Comparison of ENCODE assay signal across 1 cellular context in the genomic region with DNA sequence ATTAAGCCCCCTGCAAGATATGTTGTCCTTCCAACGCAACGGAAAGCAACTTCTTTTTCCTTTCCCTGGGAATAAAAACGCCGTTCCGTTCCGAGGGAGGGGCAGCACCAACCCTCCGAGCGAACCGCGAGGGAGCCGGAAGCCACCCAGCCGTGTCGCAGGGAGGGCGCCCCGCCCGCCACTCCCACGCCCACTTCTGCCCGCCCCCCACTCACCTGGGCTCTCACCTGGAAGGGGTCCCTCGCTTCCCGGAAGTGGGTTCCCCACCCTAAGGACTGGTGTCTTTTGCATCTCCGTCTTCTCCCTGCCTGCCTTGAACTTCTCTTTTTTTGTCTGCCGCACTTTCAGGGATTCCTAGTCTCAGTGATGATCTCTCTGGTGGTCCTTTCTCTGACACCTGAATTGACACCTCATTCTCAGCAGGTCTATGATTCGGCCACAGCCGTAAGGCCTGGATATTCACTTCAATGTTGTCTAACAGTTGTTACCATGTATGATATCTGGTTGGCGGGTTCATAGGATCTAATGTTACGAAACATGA.
TF ChIP-seq lines count a peak whose summit lies in the region.

No MANE protein-coding gene starts in this region.

TF ChIP-seq in HepG2, 621 proteins besides CTCF, POLR2A, EP300 and RAD21 (continued from another document and continues in another):
- TF ChIP-seq, protein P1, sequence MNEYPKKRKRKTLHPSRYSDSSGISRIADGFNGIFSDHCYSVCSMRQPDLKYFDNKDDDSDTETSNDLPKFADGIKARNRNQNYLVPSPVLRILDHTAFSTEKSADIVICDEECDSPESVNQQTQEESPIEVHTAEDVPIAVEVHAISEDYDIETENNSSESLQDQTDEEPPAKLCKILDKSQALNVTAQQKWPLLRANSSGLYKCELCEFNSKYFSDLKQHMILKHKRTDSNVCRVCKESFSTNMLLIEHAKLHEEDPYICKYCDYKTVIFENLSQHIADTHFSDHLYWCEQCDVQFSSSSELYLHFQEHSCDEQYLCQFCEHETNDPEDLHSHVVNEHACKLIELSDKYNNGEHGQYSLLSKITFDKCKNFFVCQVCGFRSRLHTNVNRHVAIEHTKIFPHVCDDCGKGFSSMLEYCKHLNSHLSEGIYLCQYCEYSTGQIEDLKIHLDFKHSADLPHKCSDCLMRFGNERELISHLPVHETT (CRISPR knock-in tag; conservative IDR thresholded peaks at IDR 0.05) = no peak
- TF ChIP-seq ZNF207 (IDR thresholded peaks at IDR 0.05; ENCODE audit: borderline replicate concordance) (no peak), CENPT (CRISPR knock-in tag; IDR thresholded peaks at IDR 0.05; ENCODE audit: low read depth) (no peak), ZFP36L1 (CRISPR knock-in tag; IDR thresholded peaks at IDR 0.05) (no peak), ZIK1 (CRISPR knock-in tag; IDR thresholded peaks at IDR 0.05; ENCODE audit: borderline replicate concordance, low read depth) (no peak), ZNF670 (CRISPR knock-in tag; IDR thresholded peaks at IDR 0.05; ENCODE audit: borderline replicate concordance) (no peak), YEATS4 (CRISPR knock-in tag; IDR thresholded peaks at IDR 0.05; ENCODE audit: borderline replicate concordance) (no peak; the same call in 1 of the 2 replicates), CEBPG (CRISPR knock-in tag; IDR thresholded peaks at IDR 0.05) (no peak), EZH2 (conservative IDR thresholded peaks at IDR 0.05; ENCODE audit: low read depth, low read length) (no peak), REXO4 (CRISPR knock-in tag; IDR thresholded peaks at IDR 0.05; ENCODE audit: borderline replicate concordance) (no peak), NFYC (CRISPR knock-in tag; IDR thresholded peaks at IDR 0.05) (no peak), HOXA9 (CRISPR knock-in tag; IDR thresholded peaks at IDR 0.05; ENCODE audit: borderline replicate concordance) (no peak), GABPA (IDR thresholded peaks at IDR 0.05; ENCODE audit: low read depth, low read length) (peak; percentile 10; the same call in 1 of the 2 replicates), GABPA (CRISPR knock-in tag; IDR thresholded peaks at IDR 0.05; ENCODE audit: low read depth) (no peak; the same call in 1 of the 2 replicates), ZNF33B (CRISPR knock-in tag; IDR thresholded peaks at IDR 0.05) (no peak), TAF15 (IDR thresholded peaks at IDR 0.05; ENCODE audit: low read depth, low read length, poor library complexity, severe bottlenecking) (no peak), BCL3 (CRISPR knock-in tag; IDR thresholded peaks at IDR 0.05) (no peak), ZNF703 (CRISPR knock-in tag; IDR thresholded peaks at IDR 0.05; ENCODE audit: borderline replicate concordance) (no peak), SIX4 (CRISPR knock-in tag; IDR thresholded peaks at IDR 0.05) (no peak), NPAS2 (CRISPR knock-in tag; IDR thresholded peaks at IDR 0.05; ENCODE audit: borderline replicate concordance) (no peak), TOE1 (CRISPR knock-in tag; IDR thresholded peaks at IDR 0.05) (peak; percentile 24; the same call in 1 of the 2 replicates), ZNF597 (CRISPR knock-in tag; IDR thresholded peaks at IDR 0.05) (no peak), ZFYVE20 (CRISPR knock-in tag; IDR thresholded peaks at IDR 0.05; ENCODE audit: borderline replicate concordance, low read depth) (no peak), TCF7 (IDR thresholded peaks at IDR 0.05; ENCODE audit: low read depth) (no peak), DNMT3B (CRISPR knock-in tag; conservative IDR thresholded peaks at IDR 0.05) (no peak), MIXL1 (CRISPR knock-in tag; IDR thresholded peaks at IDR 0.05) (peak; percentile 3; the same call in 1 of the 2 replicates), ZC3H13 (CRISPR knock-in tag; IDR thresholded peaks at IDR 0.05) (no peak), ZNF282 (IDR thresholded peaks at IDR 0.05; ENCODE audit: partially characterized antibody) (no peak), ZNF30 (CRISPR knock-in tag; IDR thresholded peaks at IDR 0.05) (no peak), SAP130 (CRISPR knock-in tag; IDR thresholded peaks at IDR 0.05; ENCODE audit: low read depth) (no peak), ZNF574 (CRISPR knock-in tag; IDR thresholded peaks at IDR 0.05) (no peak), SP4 (CRISPR knock-in tag; IDR thresholded peaks at IDR 0.05) (no peak), SMAD9 (CRISPR knock-in tag; IDR thresholded peaks at IDR 0.05) (no peak), ZNF768 (CRISPR knock-in tag; IDR thresholded peaks at IDR 0.05) (no peak), DMAP1 (CRISPR knock-in tag; IDR thresholded peaks at IDR 0.05) (no peak), TFAP4 (IDR thresholded peaks at IDR 0.05; ENCODE audit: borderline replicate concordance, low read depth) (no peak), ZNF138 (CRISPR knock-in tag; IDR thresholded peaks at IDR 0.05; ENCODE audit: low read depth) (no peak), HOXA5 (CRISPR knock-in tag; IDR thresholded peaks at IDR 0.05) (0 out of 2 replicates have a peak, but pooled peaks have one; percentile 5), NONO (IDR thresholded peaks at IDR 0.05) (no peak), NONO (CRISPR knock-in tag; conservative IDR thresholded peaks at IDR 0.05) (peak; percentile 10; the same call in 1 of the 2 replicates), NFIB (CRISPR knock-in tag; IDR thresholded peaks at IDR 0.05; ENCODE audit: borderline replicate concordance) (no peak), RBM22 (optimal IDR thresholded peaks at IDR 0.05; ENCODE audit: low read length) (no peak), ZNF674 (CRISPR knock-in tag; IDR thresholded peaks at IDR 0.05; ENCODE audit: low read depth) (no peak), ZNF552 (CRISPR knock-in tag; IDR thresholded peaks at IDR 0.05; ENCODE audit: borderline replicate concordance) (no peak), SALL2 (CRISPR knock-in tag; IDR thresholded peaks at IDR 0.05) (no peak), ARNTL (CRISPR knock-in tag; IDR thresholded peaks at IDR 0.05) (no peak), NFE2L2 (IDR thresholded peaks at IDR 0.05; ENCODE audit: low read length) (no peak), POLR2AphosphoS5 (IDR thresholded peaks at IDR 0.05; ENCODE audit: low read depth, low read length) (no peak), ZNF20 (CRISPR knock-in tag; IDR thresholded peaks at IDR 0.05) (no peak), KDM5B (CRISPR knock-in tag; IDR thresholded peaks at IDR 0.05; ENCODE audit: borderline replicate concordance) (no peak), ZNF788 (CRISPR knock-in tag; IDR thresholded peaks at IDR 0.05; ENCODE audit: borderline replicate concordance) (no peak), SATB2 (CRISPR knock-in tag; IDR thresholded peaks at IDR 0.05) (no peak), CSRNP2 (CRISPR knock-in tag; conservative IDR thresholded peaks at IDR 0.05; ENCODE audit: low read depth) (no peak)
- TF ChIP-seq, protein P2, sequence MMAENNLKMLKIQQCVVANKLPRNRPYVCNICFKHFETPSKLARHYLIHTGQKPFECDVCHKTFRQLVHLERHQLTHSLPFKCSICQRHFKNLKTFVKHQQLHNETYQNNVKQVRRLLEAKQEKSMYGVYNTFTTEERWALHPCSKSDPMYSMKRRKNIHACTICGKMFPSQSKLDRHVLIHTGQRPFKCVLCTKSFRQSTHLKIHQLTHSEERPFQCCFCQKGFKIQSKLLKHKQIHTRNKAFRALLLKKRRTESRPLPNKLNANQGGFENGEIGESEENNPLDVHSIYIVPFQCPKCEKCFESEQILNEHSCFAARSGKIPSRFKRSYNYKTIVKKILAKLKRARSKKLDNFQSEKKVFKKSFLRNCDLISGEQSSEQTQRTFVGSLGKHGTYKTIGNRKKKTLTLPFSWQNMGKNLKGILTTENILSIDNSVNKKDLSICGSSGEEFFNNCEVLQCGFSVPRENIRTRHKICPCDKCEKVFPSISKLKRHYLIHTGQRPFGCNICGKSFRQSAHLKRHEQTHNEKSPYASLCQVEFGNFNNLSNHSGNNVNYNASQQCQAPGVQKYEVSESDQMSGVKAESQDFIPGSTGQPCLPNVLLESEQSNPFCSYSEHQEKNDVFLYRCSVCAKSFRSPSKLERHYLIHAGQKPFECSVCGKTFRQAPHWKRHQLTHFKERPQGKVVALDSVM (CRISPR knock-in tag; IDR thresholded peaks at IDR 0.05) = no peak
- TF ChIP-seq, protein P3, sequence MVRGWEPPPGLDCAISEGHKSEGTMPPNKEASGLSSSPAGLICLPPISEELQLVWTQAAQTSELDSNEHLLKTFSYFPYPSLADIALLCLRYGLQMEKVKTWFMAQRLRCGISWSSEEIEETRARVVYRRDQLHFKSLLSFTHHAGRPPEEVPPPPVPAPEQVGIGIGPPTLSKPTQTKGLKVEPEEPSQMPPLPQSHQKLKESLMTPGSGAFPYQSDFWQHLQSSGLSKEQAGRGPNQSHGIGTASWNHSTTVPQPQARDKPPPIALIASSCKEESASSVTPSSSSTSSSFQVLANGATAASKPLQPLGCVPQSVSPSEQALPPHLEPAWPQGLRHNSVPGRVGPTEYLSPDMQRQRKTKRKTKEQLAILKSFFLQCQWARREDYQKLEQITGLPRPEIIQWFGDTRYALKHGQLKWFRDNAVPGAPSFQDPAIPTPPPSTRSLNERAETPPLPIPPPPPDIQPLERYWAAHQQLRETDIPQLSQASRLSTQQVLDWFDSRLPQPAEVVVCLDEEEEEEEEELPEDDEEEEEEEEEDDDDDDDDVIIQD (CRISPR knock-in tag; IDR thresholded peaks at IDR 0.05; ENCODE audit: low read depth) = 0 out of 2 replicates have a peak, but pooled peaks have one; percentile 4
- TF ChIP-seq, protein P4, sequence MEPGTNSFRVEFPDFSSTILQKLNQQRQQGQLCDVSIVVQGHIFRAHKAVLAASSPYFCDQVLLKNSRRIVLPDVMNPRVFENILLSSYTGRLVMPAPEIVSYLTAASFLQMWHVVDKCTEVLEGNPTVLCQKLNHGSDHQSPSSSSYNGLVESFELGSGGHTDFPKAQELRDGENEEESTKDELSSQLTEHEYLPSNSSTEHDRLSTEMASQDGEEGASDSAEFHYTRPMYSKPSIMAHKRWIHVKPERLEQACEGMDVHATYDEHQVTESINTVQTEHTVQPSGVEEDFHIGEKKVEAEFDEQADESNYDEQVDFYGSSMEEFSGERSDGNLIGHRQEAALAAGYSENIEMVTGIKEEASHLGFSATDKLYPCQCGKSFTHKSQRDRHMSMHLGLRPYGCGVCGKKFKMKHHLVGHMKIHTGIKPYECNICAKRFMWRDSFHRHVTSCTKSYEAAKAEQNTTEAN (CRISPR knock-in tag; conservative IDR thresholded peaks at IDR 0.05) = 0 out of 2 replicates have a peak, but pooled peaks have one; percentile 10
- TF ChIP-seq, protein P5, sequence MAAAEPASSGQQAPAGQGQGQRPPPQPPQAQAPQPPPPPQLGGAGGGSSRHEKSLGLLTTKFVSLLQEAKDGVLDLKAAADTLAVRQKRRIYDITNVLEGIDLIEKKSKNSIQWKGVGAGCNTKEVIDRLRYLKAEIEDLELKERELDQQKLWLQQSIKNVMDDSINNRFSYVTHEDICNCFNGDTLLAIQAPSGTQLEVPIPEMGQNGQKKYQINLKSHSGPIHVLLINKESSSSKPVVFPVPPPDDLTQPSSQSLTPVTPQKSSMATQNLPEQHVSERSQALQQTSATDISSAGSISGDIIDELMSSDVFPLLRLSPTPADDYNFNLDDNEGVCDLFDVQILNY (CRISPR knock-in tag; conservative IDR thresholded peaks at IDR 0.05) = no peak
